16 cellular contexts compared by ENCODE assay signal in the genomic region with DNA sequence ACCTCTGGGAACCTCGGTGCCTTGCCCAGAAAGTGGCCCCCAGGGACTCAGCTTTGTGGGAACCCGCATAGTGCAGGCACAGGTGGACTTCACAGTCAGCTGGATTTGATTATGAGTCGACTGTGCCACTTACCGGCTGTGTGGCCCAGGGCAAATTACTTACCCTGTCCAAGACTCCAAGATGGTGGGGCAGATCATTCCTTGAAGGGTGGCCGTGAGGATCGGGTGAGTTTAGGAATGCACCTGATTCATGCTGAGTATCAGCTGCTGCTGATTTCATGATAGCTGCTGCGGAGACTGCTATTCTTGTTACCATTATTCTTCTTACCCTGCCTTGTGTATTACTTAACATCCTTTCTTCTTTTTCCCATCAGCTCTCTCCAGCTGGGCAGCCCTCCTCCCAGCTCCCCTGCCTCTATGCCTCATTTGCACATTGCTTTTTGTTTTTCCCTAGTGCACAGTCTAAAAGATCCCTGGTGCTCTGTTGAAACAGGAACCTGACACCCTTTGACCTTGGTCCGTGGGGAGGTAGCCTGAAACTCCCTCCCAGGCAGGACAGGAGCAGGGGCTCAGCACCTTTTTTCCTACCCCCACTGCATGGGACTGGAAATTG. TPM values are rescaled to one million over a fixed set of nuclear protein-coding genes. Genes with fewer than 3 reads are reported as not detected.
A peak's percentile ranks its signal among the peaks of the same experiment; 100 is the strongest.
DNase-seq lines count a peak whose midpoint lies in the region; ATAC-seq and TF ChIP-seq lines count a peak whose summit lies in the region.
"Had no signal": no experiment of that assay in that cellular context is flagged by ENCODE, and none has a peak within 500 bp of the region (broad histone marks: within the 10 kb centered on the region; RNA-seq: fewer than 3 reads in every experiment).

No MANE protein-coding gene starts in this region.

- no peak for TF ChIP-seq POLR2A in spleen (IDR thresholded peaks at IDR 0.05)

- peaks cover 73% of the 10 kb centered on the region for H3K4me1 Mint-ChIP-seq in dendritic cell treated with granulocyte-macrophage colony-stimulating factor and Interleukin-4, amounts not matched to agents 40 ng/mL and 50 ng/mL, for 4 days (ENCODE audit: low read depth)
- peaks cover 19% of the 10 kb centered on the region for H3K4me1 Mint-ChIP-seq in nephron
- H3K4me1 Mint-ChIP-seq: memory B cell had no signal

- no peak overlapping the region for H3K4me3 ChIP-seq in effector memory CD4-positive, alpha-beta T cell (ENCODE audit: insufficient read depth, low read depth, low read length, poor library complexity, severe bottlenecking)
- no peak overlapping the region for H3K4me3 ChIP-seq in spleen
- H3K4me3 ChIP-seq: BLaER1, gastrocnemius medialis, upper lobe of left lung had no signal

- no peak overlapping the region for H3K27ac ChIP-seq in effector memory CD4-positive, alpha-beta T cell (ENCODE audit: insufficient read depth, low read length, poor library complexity, severe bottlenecking)
- H3K27ac ChIP-seq in spleen = no peak overlapping the region
- H3K27ac ChIP-seq: BLaER1, gastrocnemius medialis, upper lobe of left lung had no signal

- 60 to 78% (median 69%) methylated on average over 8 of the region's 8 CpGs for WGBS in spleen, 5 donors

- H3K36me3 Mint-ChIP-seq in dendritic cell treated with granulocyte-macrophage colony-stimulating factor and Interleukin-4, amounts not matched to agents 40 ng/mL and 50 ng/mL, for 4 days (ENCODE audit: low read depth) = peaks cover 97% of the 10 kb centered on the region
- no peaks in the 10 kb centered on the region for H3K36me3 Mint-ChIP-seq in nephron (ENCODE audit: low read depth)
- H3K36me3 Mint-ChIP-seq: memory B cell had no signal

- no peaks in the 10 kb centered on the region for H3K9me3 ChIP-seq in effector memory CD4-positive, alpha-beta T cell (ENCODE audit: control insufficient read depth, low read length)
- no peaks in the 10 kb centered on the region for H3K9me3 ChIP-seq in spleen
- H3K9me3 ChIP-seq: BLaER1, gastrocnemius medialis, upper lobe of left lung had no signal

- no peaks in the 10 kb centered on the region for H3K9me3 Mint-ChIP-seq in dendritic cell treated with granulocyte-macrophage colony-stimulating factor and Interleukin-4, amounts not matched to agents 40 ng/mL and 50 ng/mL, for 4 days
- H3K9me3 Mint-ChIP-seq in nephron = no peaks in the 10 kb centered on the region
- H3K9me3 Mint-ChIP-seq: memory B cell had no signal

- no peaks in the 10 kb centered on the region for H3K4me1 ChIP-seq in effector memory CD4-positive, alpha-beta T cell (ENCODE audit: control insufficient read depth, insufficient read depth, low read length, poor library complexity, severe bottlenecking)
- H3K4me1 ChIP-seq in spleen = peaks cover 0 to 8% (median 0%) of the 10 kb centered on the region in 6 donors

- H3K4me3 Mint-ChIP-seq in dendritic cell treated with granulocyte-macrophage colony-stimulating factor and Interleukin-4, amounts not matched to agents 40 ng/mL and 50 ng/mL, for 4 days = no peak overlapping the region
- peak overlapping the region in 1 of 3 experiments; percentile 3 for H3K4me3 Mint-ChIP-seq in nephron
- H3K4me3 Mint-ChIP-seq: memory B cell had no signal

- no peaks in the 10 kb centered on the region for H3K27me3 ChIP-seq in effector memory CD4-positive, alpha-beta T cell (replicated peaks; ENCODE audit: control insufficient read depth, insufficient read depth, low read length, poor library complexity, severe bottlenecking)
- H3K27me3 ChIP-seq in spleen (replicated peaks in 1 of 7) = no peaks in the 10 kb centered on the region
- H3K27me3 ChIP-seq: BLaER1, gastrocnemius medialis, upper lobe of left lung had no signal

- intact Hi-C loops in dendritic cell treated with granulocyte-macrophage colony-stimulating factor and Interleukin-4, amounts not matched to agents 40 ng/mL and 50 ng/mL, for 4 days (cut with micrococcal nuclease) = no loop called here
- intact Hi-C loops in spleen (cut with DNase I; ENCODE audit: low total_unique reads) = no loop called here

- DNase-seq in Daoy (ENCODE audit: low read depth) (peak; percentile 45), NCI-H526 (lab: John Stamatoyannopoulos, UW) (peak; percentile 68 to 86), spleen (no peak)
- DNase-seq in effector memory CD4-positive, alpha-beta T cell = no peak
- DNase-seq: activated CD4-positive, CD25-positive, alpha-beta regulatory T cell; cerebellar nuclear complex; gastrocnemius medialis; GOT3; retina; upper lobe of left lung had no signal

- H3K36me3 ChIP-seq in effector memory CD4-positive, alpha-beta T cell (ENCODE audit: control insufficient read depth, insufficient read depth, low read length) = no peaks in the 10 kb centered on the region
- H3K36me3 ChIP-seq in spleen = no peaks in the 10 kb centered on the region
- H3K36me3 ChIP-seq: BLaER1, gastrocnemius medialis, upper lobe of left lung had no signal

- no peak for TF ChIP-seq CTCF in nephron (IDR thresholded peaks at IDR 0.05; ENCODE audit: unreplicated experiment in 3 of 3)
- TF ChIP-seq CTCF in spleen (IDR thresholded peaks at IDR 0.05 in 8 of 11, conservative IDR thresholded peaks at IDR 0.05 in 3 of 11) = no peak

- peak overlapping the region; percentile 2 for H3K27ac Mint-ChIP-seq in dendritic cell treated with granulocyte-macrophage colony-stimulating factor and Interleukin-4, amounts not matched to agents 40 ng/mL and 50 ng/mL, for 4 days
- peak overlapping the region; percentile 51 to 75 (median 58) for H3K27ac Mint-ChIP-seq in nephron
- H3K27ac Mint-ChIP-seq: memory B cell had no signal

- no peaks in the 10 kb centered on the region for H3K27me3 Mint-ChIP-seq in dendritic cell treated with granulocyte-macrophage colony-stimulating factor and Interleukin-4, amounts not matched to agents 40 ng/mL and 50 ng/mL, for 4 days
- H3K27me3 Mint-ChIP-seq in nephron (ENCODE audit: low read depth) = peaks cover 3% of the 10 kb centered on the region

- no peak for ATAC-seq in GM18873 (IDR thresholded peaks at IDR 0.05; ENCODE audit: low FRiP score, unreplicated experiment)
- ATAC-seq in GM19035 (IDR thresholded peaks at IDR 0.05; ENCODE audit: unreplicated experiment) = no peak
- ATAC-seq: gastrocnemius medialis had no signal

RNA-seq across cellular contexts. Expression of a gene that starts 40.5 kb away (rescaled TPM):
- total RNA-seq in Daoy (2014; rRNA removed; shearing (Covaris generic)) = 1.0 and 4.8 TPM in 2 replicates
- total RNA-seq in spleen = 1 to 10 TPM in 1 of 7 donors, under 1 TPM in 3, not detected in 3; 0.25 to 1.0 (median 0.28) TPM
- under 1 TPM; 0.22 to 0.43 (median 0.26) TPM for polyA plus RNA-seq in spleen
- total RNA-seq: gastrocnemius medialis had no signal

RNA-seq across cellular contexts. Expression of a gene that starts 53.0 kb away (rescaled TPM):
- total RNA-seq in Daoy (2014; rRNA removed; shearing (Covaris generic)) = 18.4 and 21.2 TPM in 2 replicates
- total RNA-seq in spleen = 10 to 100 TPM in 3 of 7 donors, 1 to 10 TPM in 4; 6.0 to 13.8 (median 8.4) TPM
- polyA plus RNA-seq in spleen = 1 to 10 TPM; 3.5 to 5.3 (median 3.9) TPM

Comparison
In these comparisons a context has a peak if more than half of its experiments do, and no peak if none do; other contexts are left out.
1. DNase-seq: peak in Daoy (single experiment) and NCI-H526 (2 of 2); none in effector memory CD4-positive, alpha-beta T cell (0 of 3) and spleen (single experiment).